ENCODE assay signal across 17 cellular contexts in the genomic region with DNA sequence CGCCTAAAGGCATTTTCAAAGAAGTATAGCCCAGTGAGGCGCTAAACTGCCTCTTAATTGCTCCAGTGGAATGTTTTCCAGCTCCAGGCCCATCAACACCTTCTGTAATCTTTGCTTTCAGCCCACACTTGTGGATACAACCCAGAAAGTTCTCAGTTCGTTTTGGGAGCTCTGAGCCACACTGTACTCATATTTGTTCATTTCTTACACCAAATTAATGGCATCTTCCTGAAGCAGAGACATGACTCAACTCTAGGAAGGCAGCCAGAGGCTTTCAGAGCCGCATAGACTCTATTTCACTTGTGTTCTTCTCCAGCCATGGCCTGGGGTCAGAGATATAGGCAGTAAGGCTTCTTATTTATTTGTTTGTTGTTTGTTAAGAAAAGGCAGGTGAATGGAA.
DNase-seq lines count a peak whose midpoint lies in the region; ATAC-seq and TF ChIP-seq lines count a peak whose summit lies in the region.
"Had no signal": no experiment of that assay in that cellular context is flagged by ENCODE, and none has a peak within 500 bp of the region (broad histone marks: within the 10 kb centered on the region; RNA-seq: fewer than 3 reads in every experiment).

No MANE protein-coding gene starts in this region.

- TF ChIP-seq CTCF in fibroblast of lung (conservative IDR thresholded peaks at IDR 0.05 in 1 of 2, IDR thresholded peaks at IDR 0.05 in 1 of 2; ENCODE audit: low read depth in 1 of 2, low read length in 2 of 2) = no peak
- TF ChIP-seq CTCF in stomach (IDR thresholded peaks at IDR 0.05) = no peak

- H3K4me3 ChIP-seq in fibroblast of lung (replicated peaks in 1 of 4; ENCODE audit: control extremely low read depth in 1 of 4, insufficient read depth in 1 of 4, low read depth in 3 of 4, low read length in 4 of 4) (no peak overlapping the region), stomach (no peak overlapping the region)

- H3K27ac ChIP-seq in fibroblast of lung (ENCODE audit: insufficient read depth, low read length) (no peak overlapping the region), stomach (peak overlapping the region in 1 of 5 donors; percentile 63)
- H3K27ac ChIP-seq: 22Rv1, VCaP had no signal

- H3K27me3 ChIP-seq in fibroblast of lung (ENCODE audit: control insufficient read depth, insufficient read depth, low read length) (no peaks in the 10 kb centered on the region), stomach (peaks cover 0 to 9% (median 0%) of the 10 kb centered on the region in 3 donors)

- H3K9ac ChIP-seq in fibroblast of lung (ENCODE audit: insufficient read depth, low read length) = no peak overlapping the region

- WGBS in stomach, 5 donors = 50 to 70% (median 68%) methylated on average over 4 of the region's 4 CpGs

- no peaks in the 10 kb centered on the region for H3K9me3 ChIP-seq in fibroblast of lung (ENCODE audit: control insufficient read depth, insufficient read depth, low read depth, low read length)
- no peaks in the 10 kb centered on the region for H3K9me3 ChIP-seq in stomach

- peak; percentile 44 for DNase-seq in A172 (ENCODE audit: low spot score)
- DNase-seq in fibroblast of lung (ENCODE audit: low read depth in 2 of 2) = peak; percentile 43 to 87
- DNase-seq in myocyte (ENCODE audit: low read depth) = peak; percentile 53
- DNase-seq in activated CD4-positive, alpha-beta T cell treated with anti-CD3 and anti-CD28 coated beads for 4 hours = no peak
- no peak for DNase-seq in stomach
- no peak for DNase-seq in NCI-H526 treated with DMSO at 0.1 percent for 48 hours (lab: John Stamatoyannopoulos, UW)
- DNase-seq: activated CD8-positive, alpha-beta memory T cell treated with anti-CD3 and anti-CD28 coated beads, Interleukin-2, amount 10 ng/mL, durations not matched to agents 7 days and 5 days; COR-L47; dermis blood vessel endothelial cell; immature natural killer cell; NCI-H1436; SHP77 treated with DMSO at 0.1 percent for 48 hours had no signal

- H3K4me1 ChIP-seq in fibroblast of lung (ENCODE audit: control insufficient read depth, extremely low read depth, insufficient read depth, low read length) = no peaks in the 10 kb centered on the region
- H3K4me1 ChIP-seq in stomach = peaks cover 0 to 26% (median 9%) of the 10 kb centered on the region in 4 donors

- H3K79me2 ChIP-seq in fibroblast of lung (ENCODE audit: control insufficient read depth, insufficient read depth, low read length) = no peaks in the 10 kb centered on the region

- no peak for TF ChIP-seq EP300 in stomach (IDR thresholded peaks at IDR 0.05)

- no peaks in the 10 kb centered on the region for H4K20me1 ChIP-seq in fibroblast of lung (ENCODE audit: control insufficient read depth, extremely low read depth, insufficient read depth, low read length)

- H3K36me3 ChIP-seq in fibroblast of lung (ENCODE audit: control insufficient read depth, insufficient read depth, low read length) (no peaks in the 10 kb centered on the region), stomach (no peaks in the 10 kb centered on the region)

- ATAC-seq in SK-N-SH treated with all-trans-retinoic acid at 6 μM for 48 hours (peak; percentile 49), GM21825 (IDR thresholded peaks at IDR 0.05; ENCODE audit: unreplicated experiment) (no peak)
- ATAC-seq: activated CD8-positive, alpha-beta memory T cell treated with anti-CD3 and anti-CD28 coated beads, Interleukin-2, amount 10 ng/mL, durations not matched to agents 7 days and 5 days; activated naive CD4-positive, alpha-beta T cell treated with anti-CD3 and anti-CD28 coated beads, Interleukin-2, amount 50 U/mL, for 72 hours had no signal

- intact Hi-C loops in stomach (cut with DNase I; ENCODE audit: low total_unique reads) = no loop called here

- no peak overlapping the region for H2AFZ ChIP-seq in fibroblast of lung (ENCODE audit: low read length)

- H3K4me2 ChIP-seq in fibroblast of lung (ENCODE audit: extremely low read depth, insufficient read depth, low read length) = no peak overlapping the region

- no peak for TF ChIP-seq POLR2A in stomach (IDR thresholded peaks at IDR 0.05)

TF ChIP-seq in SK-N-SH treated with all-trans-retinoic acid at 6 μM for 48 hours, 23 proteins besides CTCF, POLR2A, EP300 and RAD21:
- TF ChIP-seq, protein P1, sequence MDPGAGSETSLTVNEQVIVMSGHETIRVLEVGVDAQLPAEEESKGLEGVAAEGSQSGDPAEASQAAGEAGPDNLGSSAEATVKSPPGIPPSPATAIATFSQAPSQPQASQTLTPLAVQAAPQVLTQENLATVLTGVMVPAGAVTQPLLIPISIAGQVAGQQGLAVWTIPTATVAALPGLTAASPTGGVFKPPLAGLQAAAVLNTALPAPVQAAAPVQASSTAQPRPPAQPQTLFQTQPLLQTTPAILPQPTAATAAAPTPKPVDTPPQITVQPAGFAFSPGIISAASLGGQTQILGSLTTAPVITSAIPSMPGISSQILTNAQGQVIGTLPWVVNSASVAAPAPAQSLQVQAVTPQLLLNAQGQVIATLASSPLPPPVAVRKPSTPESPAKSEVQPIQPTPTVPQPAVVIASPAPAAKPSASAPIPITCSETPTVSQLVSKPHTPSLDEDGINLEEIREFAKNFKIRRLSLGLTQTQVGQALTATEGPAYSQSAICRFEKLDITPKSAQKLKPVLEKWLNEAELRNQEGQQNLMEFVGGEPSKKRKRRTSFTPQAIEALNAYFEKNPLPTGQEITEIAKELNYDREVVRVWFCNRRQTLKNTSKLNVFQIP (CRISPR knock-in tag; IDR thresholded peaks at IDR 0.05; ENCODE audit: borderline replicate concordance, low read depth) = no peak

Comparison
In these comparisons a context has a peak if more than half of its experiments do, and no peak if none do; other contexts are left out.
1. DNase-seq: peak in A172 (single experiment), fibroblast of lung (2 of 2) and myocyte (single experiment); none in activated CD4-positive, alpha-beta T cell treated with anti-CD3 and anti-CD28 coated beads for 4 hours (0 of 2), stomach (single experiment) and NCI-H526 treated with DMSO at 0.1 percent for 48 hours (single experiment).